8 cellular contexts compared by ENCODE assay signal in the genomic region with DNA sequence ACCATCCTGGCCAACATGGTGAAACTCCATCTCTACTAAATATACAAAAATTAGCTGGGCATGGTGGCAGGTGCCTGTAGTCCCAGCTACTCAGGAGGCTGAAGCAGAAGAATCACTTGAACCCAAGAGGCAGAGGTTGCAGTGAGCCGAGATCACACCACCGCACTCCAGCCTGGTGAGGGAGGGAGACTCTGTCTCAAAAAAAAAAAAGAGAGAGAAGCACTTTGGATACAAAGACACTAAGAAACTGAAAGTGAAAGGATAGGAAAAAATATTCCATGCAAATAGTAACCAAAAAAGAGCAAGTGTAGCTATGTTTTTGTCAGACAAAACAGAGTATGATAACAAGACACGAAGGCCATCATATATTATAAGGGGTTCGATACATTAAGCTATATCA. TPM values are rescaled to one million over a fixed set of nuclear protein-coding genes. Genes with fewer than 3 reads are reported as not detected.
DNase-seq lines count a peak whose midpoint lies in the region; ATAC-seq and FAIRE-seq lines count a peak whose summit lies in the region.
"Not testable (repeated sequence)": the region's sequence is repeated elsewhere in the genome, so short reads cannot be mapped to it uniquely, and the experiment has no call there.

No MANE protein-coding gene starts in this region.

- H3K4me1 Mint-ChIP-seq in T-helper 2 cell treated with Interferon-gamma antibody and Interleukin-4, amounts not matched to agents 5 μg/mL and 100 μg/mL, for 36 hours (ENCODE audit: low read depth) = peaks cover 55% of the 10 kb centered on the region
- H3K4me1 Mint-ChIP-seq in activated naive CD8-positive, alpha-beta T cell treated with anti-CD3 and anti-CD28 coated beads, Interleukin-2, amount 10 ng/mL, durations not matched to agents 7 days and 5 days = peaks cover 49% of the 10 kb centered on the region
- H3K4me1 Mint-ChIP-seq in effector memory CD8-positive, alpha-beta T cell (ENCODE audit: low read depth in 2 of 2) = peaks cover 55 to 65% of the 10 kb centered on the region in 2 donors
- H3K4me1 Mint-ChIP-seq in naive thymus-derived CD8-positive, alpha-beta T cell = peaks cover 32 to 82% (median 66%) of the 10 kb centered on the region in 4 donors
- H3K4me1 Mint-ChIP-seq in stimulated activated naive CD8-positive, alpha-beta T cell treated with anti-CD3 and anti-CD28 coated beads, Interleukin-15, Interleukin-2, amounts not matched to agents 100 ng/mL and 50 ng/mL, for 24 hours (ENCODE audit: low read depth) = peaks cover 61% of the 10 kb centered on the region

- POLR2A ChIA-PET in activated naive CD8-positive, alpha-beta T cell treated with anti-CD3 and anti-CD28 coated beads, Interleukin-2, amount 10 ng/mL, durations not matched to agents 7 days and 5 days (lab: Charles Lee) = interaction anchor here (0.8 to 1.1 kb wide), 2 partner anchors 10 to 44 kb away, joined by 3 to 5 read pairs; no protein-coding TSS in a partner anchor
- POLR2A ChIA-PET in naive thymus-derived CD8-positive, alpha-beta T cell (lab: Charles Lee) = not testable (repeated sequence)

- not testable (repeated sequence) for H3K36me3 ChIP-seq in KOPT-K1 (ENCODE audit: insufficient read depth, low read length)

- not testable (repeated sequence) for DNase-seq in T-helper 2 cell treated with Interferon-gamma antibody and Interleukin-4, amounts not matched to agents 5 μg/mL and 100 μg/mL, for 36 hours (ENCODE audit: low spot score); activated naive CD8-positive, alpha-beta T cell treated with anti-CD3 and anti-CD28 coated beads, Interleukin-2, amount 10 ng/mL, durations not matched to agents 7 days and 5 days; effector memory CD8-positive, alpha-beta T cell; naive thymus-derived CD8-positive, alpha-beta T cell
- DNase-seq in iris pigment epithelial cell (ENCODE audit: low read depth) = peak; percentile 21

- peak overlapping the region; percentile 74 for H3K27ac Mint-ChIP-seq in T-helper 2 cell treated with Interferon-gamma antibody and Interleukin-4, amounts not matched to agents 5 μg/mL and 100 μg/mL, for 36 hours
- H3K27ac Mint-ChIP-seq in activated naive CD8-positive, alpha-beta T cell treated with anti-CD3 and anti-CD28 coated beads, Interleukin-2, amount 10 ng/mL, durations not matched to agents 7 days and 5 days = peak overlapping the region; percentile 73
- H3K27ac Mint-ChIP-seq in effector memory CD8-positive, alpha-beta T cell = peak overlapping the region; percentile 75 to 77
- H3K27ac Mint-ChIP-seq in naive thymus-derived CD8-positive, alpha-beta T cell = peak overlapping the region; percentile 62 to 90 (median 81)
- peak overlapping the region; percentile 37 for H3K27ac Mint-ChIP-seq in stimulated activated naive CD8-positive, alpha-beta T cell treated with anti-CD3 and anti-CD28 coated beads, Interleukin-15, Interleukin-2, amounts not matched to agents 100 ng/mL and 50 ng/mL, for 24 hours

- H3K9me3 Mint-ChIP-seq in T-helper 2 cell treated with Interferon-gamma antibody and Interleukin-4, amounts not matched to agents 5 μg/mL and 100 μg/mL, for 36 hours = peaks cover 26% of the 10 kb centered on the region
- not testable (repeated sequence) for H3K9me3 Mint-ChIP-seq in activated naive CD8-positive, alpha-beta T cell treated with anti-CD3 and anti-CD28 coated beads, Interleukin-2, amount 10 ng/mL, durations not matched to agents 7 days and 5 days
- H3K9me3 Mint-ChIP-seq in effector memory CD8-positive, alpha-beta T cell = peaks cover 0 to 11% of the 10 kb centered on the region in 2 donors
- H3K9me3 Mint-ChIP-seq in naive thymus-derived CD8-positive, alpha-beta T cell = peaks cover 5 to 31% (median 20%) of the 10 kb centered on the region in 9 donors
- H3K9me3 Mint-ChIP-seq in stimulated activated naive CD8-positive, alpha-beta T cell treated with anti-CD3 and anti-CD28 coated beads, Interleukin-15, Interleukin-2, amounts not matched to agents 100 ng/mL and 50 ng/mL, for 24 hours = peaks cover 15% of the 10 kb centered on the region

- peaks cover 39% of the 10 kb centered on the region for H3K36me3 Mint-ChIP-seq in T-helper 2 cell treated with Interferon-gamma antibody and Interleukin-4, amounts not matched to agents 5 μg/mL and 100 μg/mL, for 36 hours (ENCODE audit: low read depth)
- peaks cover 35% of the 10 kb centered on the region for H3K36me3 Mint-ChIP-seq in activated naive CD8-positive, alpha-beta T cell treated with anti-CD3 and anti-CD28 coated beads, Interleukin-2, amount 10 ng/mL, durations not matched to agents 7 days and 5 days
- H3K36me3 Mint-ChIP-seq in effector memory CD8-positive, alpha-beta T cell (ENCODE audit: insufficient read depth) = peaks cover 69% of the 10 kb centered on the region
- peaks cover 23 to 34% (median 27%) of the 10 kb centered on the region in 3 donors for H3K36me3 Mint-ChIP-seq in naive thymus-derived CD8-positive, alpha-beta T cell
- H3K36me3 Mint-ChIP-seq in stimulated activated naive CD8-positive, alpha-beta T cell treated with anti-CD3 and anti-CD28 coated beads, Interleukin-15, Interleukin-2, amounts not matched to agents 100 ng/mL and 50 ng/mL, for 24 hours (ENCODE audit: low read depth) = peaks cover 32% of the 10 kb centered on the region

- ATAC-seq in activated naive CD8-positive, alpha-beta T cell treated with anti-CD3 and anti-CD28 coated beads, Interleukin-2, amount 10 ng/mL, durations not matched to agents 7 days and 5 days (ENCODE audit: low read depth) = peak; percentile 7
- not testable (repeated sequence) for ATAC-seq in effector memory CD8-positive, alpha-beta T cell (replicated peaks)
- peak in 1 of 2 donors; percentile 38 for ATAC-seq in naive thymus-derived CD8-positive, alpha-beta T cell

- H3K27me3 Mint-ChIP-seq in T-helper 2 cell treated with Interferon-gamma antibody and Interleukin-4, amounts not matched to agents 5 μg/mL and 100 μg/mL, for 36 hours (ENCODE audit: low read depth); activated naive CD8-positive, alpha-beta T cell treated with anti-CD3 and anti-CD28 coated beads, Interleukin-2, amount 10 ng/mL, durations not matched to agents 7 days and 5 days; effector memory CD8-positive, alpha-beta T cell; naive thymus-derived CD8-positive, alpha-beta T cell; stimulated activated naive CD8-positive, alpha-beta T cell treated with anti-CD3 and anti-CD28 coated beads, Interleukin-15, Interleukin-2, amounts not matched to agents 100 ng/mL and 50 ng/mL, for 24 hours: not testable (repeated sequence)

- H3K9me3 ChIP-seq in KOPT-K1 (ENCODE audit: insufficient read depth, low read length, poor library complexity, severe bottlenecking) = peaks cover 23% of the 10 kb centered on the region

- FAIRE-seq in A204.1 (lab: Jason Lieb, UNC) = peak; percentile 11

- H3K4me3 Mint-ChIP-seq in T-helper 2 cell treated with Interferon-gamma antibody and Interleukin-4, amounts not matched to agents 5 μg/mL and 100 μg/mL, for 36 hours = peak overlapping the region; percentile 61
- H3K4me3 Mint-ChIP-seq in activated naive CD8-positive, alpha-beta T cell treated with anti-CD3 and anti-CD28 coated beads, Interleukin-2, amount 10 ng/mL, durations not matched to agents 7 days and 5 days = peak overlapping the region; percentile 78
- H3K4me3 Mint-ChIP-seq in effector memory CD8-positive, alpha-beta T cell = peak overlapping the region; percentile 33 to 64
- H3K4me3 Mint-ChIP-seq in naive thymus-derived CD8-positive, alpha-beta T cell = peak overlapping the region; percentile 44 to 77 (median 68)
- H3K4me3 Mint-ChIP-seq in stimulated activated naive CD8-positive, alpha-beta T cell treated with anti-CD3 and anti-CD28 coated beads, Interleukin-15, Interleukin-2, amounts not matched to agents 100 ng/mL and 50 ng/mL, for 24 hours = peak overlapping the region; percentile 33

- H3K27ac ChIP-seq in KOPT-K1 (ENCODE audit: low read depth, low read length, poor library complexity, severe bottlenecking) = peak overlapping the region; percentile 56

RNA-seq across cellular contexts. Expression of gene CDK17, which starts 53.5 kb away (rescaled TPM):
- total RNA-seq in activated naive CD8-positive, alpha-beta T cell treated with anti-CD3 and anti-CD28 coated beads, Interleukin-2, amount 10 ng/mL, durations not matched to agents 7 days and 5 days = 10 to 100 TPM; 51.7 to 60.6 TPM
- total RNA-seq in naive thymus-derived CD8-positive, alpha-beta T cell = 10 to 100 TPM; 73.2 to 75.6 TPM
- 10 to 100 TPM; 22.1 to 32.2 (median 26.6) TPM for polyA plus RNA-seq in naive thymus-derived CD8-positive, alpha-beta T cell
